14 cellular contexts compared by ENCODE assay signal in the genomic region with DNA sequence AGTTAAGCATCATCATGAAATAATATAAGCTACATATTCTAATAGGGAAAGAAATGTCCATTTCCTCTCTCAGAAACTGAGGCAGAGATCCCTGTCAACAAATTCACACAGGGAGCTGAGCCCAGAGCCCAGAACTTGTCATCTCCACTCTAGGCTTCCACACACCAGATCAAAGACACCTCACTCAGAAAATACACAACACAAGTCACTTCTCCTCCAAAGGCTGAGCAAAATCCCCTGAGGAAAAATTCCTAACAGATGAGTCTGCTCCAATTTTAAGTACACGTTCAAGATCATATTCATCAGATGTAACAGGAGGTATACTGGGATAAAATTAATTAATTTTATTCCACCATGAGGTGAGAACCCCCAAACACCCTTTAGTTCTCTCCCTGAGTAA.
A peak's percentile ranks its signal among the peaks of the same experiment; 100 is the strongest.
DNase-seq lines count a peak whose midpoint lies in the region; ATAC-seq and TF ChIP-seq lines count a peak whose summit lies in the region.
"Had no signal": no experiment of that assay in that cellular context is flagged by ENCODE, and none has a peak within 500 bp of the region (broad histone marks: within the 10 kb centered on the region; RNA-seq: fewer than 3 reads in every experiment).

No MANE protein-coding gene starts in this region.

- peaks cover 17% of the 10 kb centered on the region for H3F3A ChIP-seq in PC-3 (ENCODE audit: low read length, unreplicated experiment)

- H3K36me3 Mint-ChIP-seq in activated T-helper 2 cell treated with anti-CD3 and anti-CD28 coated beads, Interferon-gamma antibody, Interleukin-2, Interleukin-4, amounts not matched to agents 10 μg/mL and 5 μg/mL and 100 μg/mL, durations not matched to agents 14 hours and 24 hours and 36 hours (ENCODE audit: low read depth) = no peaks in the 10 kb centered on the region

- peak overlapping the region; percentile 28 for H3K9ac ChIP-seq in PC-3 (ENCODE audit: low read length)

- no peaks in the 10 kb centered on the region for H3K79me2 ChIP-seq in PC-3 (ENCODE audit: low read length)

- H3K27ac ChIP-seq in PC-3 (ENCODE audit: low read length) = peak overlapping the region; percentile 86
- H3K27ac ChIP-seq: body of pancreas, HL-60, VCaP had no signal

- POLR2A ChIA-PET in PC-3 (lab: Charles Lee; ENCODE audit: unreplicated experiment) = interaction anchor here (0.6 kb wide), 1 partner anchor 112 kb away, joined by 6 read pairs; no protein-coding TSS in a partner anchor

- DNase-seq in COLO829 (ENCODE audit: low spot score) (peak; percentile 29), PC-3 (peak; percentile 99), dedifferentiated amniotic fluid mesenchymal stem cell (ENCODE audit: extremely low spot score) (peak; percentile 90), non-pigmented ciliary epithelial cell (ENCODE audit: low read depth) (peak; percentile 81), activated gamma-delta T cell treated with Interleukin-2 at 50 U/mL for 16 hours (no peak)
- no peak for DNase-seq in activated T-helper 2 cell treated with anti-CD3 and anti-CD28 coated beads, Interferon-gamma antibody, Interleukin-2, Interleukin-4, amounts not matched to agents 10 μg/mL and 5 μg/mL and 100 μg/mL, durations not matched to agents 14 hours and 24 hours and 36 hours (ENCODE audit: low spot score)
- DNase-seq: body of pancreas; NCI-H446 treated with DMSO at 0.1 percent for 48 hours; stimulated activated CD4-positive, alpha-beta T cell treated with anti-CD3 and anti-CD28 coated beads, Interleukin-4, amount 100 ng/mL, for 1 hour; stimulated activated naive CD8-positive, alpha-beta T cell treated with anti-CD3 and anti-CD28 coated beads, Interleukin-15, amount 100 ng/mL, for 72 hours had no signal

- ATAC-seq in PC-3 (peak; percentile 71), HG03460 (IDR thresholded peaks at IDR 0.05; ENCODE audit: unreplicated experiment) (no peak), HG03520 (IDR thresholded peaks at IDR 0.05; ENCODE audit: unreplicated experiment) (no peak)
- ATAC-seq: body of pancreas; stimulated activated naive CD8-positive, alpha-beta T cell treated with anti-CD3 and anti-CD28 coated beads, Interleukin-15, amount 100 ng/mL, for 72 hours had no signal

- no peak for TF ChIP-seq CTCF in PC-3 (conservative IDR thresholded peaks at IDR 0.05; ENCODE audit: low read depth, low read length)

- peaks cover 41% of the 10 kb centered on the region for H3K4me1 ChIP-seq in PC-3 (ENCODE audit: insufficient read depth, low read length)
- H3K4me1 ChIP-seq: body of pancreas had no signal

- no peaks in the 10 kb centered on the region for H3K9me3 ChIP-seq in PC-3 (ENCODE audit: low read length)
- H3K9me3 ChIP-seq: body of pancreas had no signal

- H3K4me2 ChIP-seq in PC-3 (ENCODE audit: low read length) = peak overlapping the region; percentile 67

- no peak overlapping the region for H3K27ac Mint-ChIP-seq in activated T-helper 2 cell treated with anti-CD3 and anti-CD28 coated beads, Interferon-gamma antibody, Interleukin-2, Interleukin-4, amounts not matched to agents 10 μg/mL and 5 μg/mL and 100 μg/mL, durations not matched to agents 14 hours and 24 hours and 36 hours
- H3K27ac Mint-ChIP-seq: stimulated activated naive CD8-positive, alpha-beta T cell treated with anti-CD3 and anti-CD28 coated beads, Interleukin-15, amount 100 ng/mL, for 72 hours had no signal

- CTCF ChIA-PET in PC-3 (lab: Charles Lee) = interaction anchor here (0.6 kb wide), 1 partner anchor 1645 kb away, joined by 3 read pairs; no protein-coding TSS in a partner anchor

- peaks cover 8% of the 10 kb centered on the region for H3K4me1 Mint-ChIP-seq in activated T-helper 2 cell treated with anti-CD3 and anti-CD28 coated beads, Interferon-gamma antibody, Interleukin-2, Interleukin-4, amounts not matched to agents 10 μg/mL and 5 μg/mL and 100 μg/mL, durations not matched to agents 14 hours and 24 hours and 36 hours (ENCODE audit: low read depth)

- no peak overlapping the region for H2AFZ ChIP-seq in PC-3 (ENCODE audit: low read length)

- H3K4me3 Mint-ChIP-seq in activated T-helper 2 cell treated with anti-CD3 and anti-CD28 coated beads, Interferon-gamma antibody, Interleukin-2, Interleukin-4, amounts not matched to agents 10 μg/mL and 5 μg/mL and 100 μg/mL, durations not matched to agents 14 hours and 24 hours and 36 hours (ENCODE audit: low read depth) = no peak overlapping the region
- H3K4me3 Mint-ChIP-seq: stimulated activated naive CD8-positive, alpha-beta T cell treated with anti-CD3 and anti-CD28 coated beads, Interleukin-15, amount 100 ng/mL, for 72 hours had no signal

- H3K9me2 ChIP-seq in PC-3 (replicated peaks; ENCODE audit: low read length) = no peaks in the 10 kb centered on the region

- BruUV-seq in PC-3 (replicated peaks; lab: Mats Ljungman, UMichigan) = no TSS peak

- no peaks in the 10 kb centered on the region for H4K20me1 ChIP-seq in PC-3 (ENCODE audit: low read length)

- no peaks in the 10 kb centered on the region for H3K9me3 Mint-ChIP-seq in activated T-helper 2 cell treated with anti-CD3 and anti-CD28 coated beads, Interferon-gamma antibody, Interleukin-2, Interleukin-4, amounts not matched to agents 10 μg/mL and 5 μg/mL and 100 μg/mL, durations not matched to agents 14 hours and 24 hours and 36 hours
- H3K9me3 Mint-ChIP-seq: stimulated activated naive CD8-positive, alpha-beta T cell treated with anti-CD3 and anti-CD28 coated beads, Interleukin-15, amount 100 ng/mL, for 72 hours had no signal

- H3K36me3 ChIP-seq in PC-3 (ENCODE audit: low read depth, low read length) = peaks cover 13% of the 10 kb centered on the region

- intact Hi-C loops in PC-3 (cut with micrococcal nuclease) = loop anchor here (5.0 kb wide), 3 partner anchors 136 to 791 kb away; a partner anchor contains a TSS
- intact Hi-C loops in activated T-helper 2 cell treated with anti-CD3 and anti-CD28 coated beads, Interferon-gamma antibody, Interleukin-2, Interleukin-4, amounts not matched to agents 10 μg/mL and 5 μg/mL and 100 μg/mL, durations not matched to agents 14 hours and 24 hours and 36 hours (cut with micrococcal nuclease) = loop anchor here (10.0 kb wide), 1 partner anchor 152 kb away; no protein-coding TSS in a partner anchor

- H3K27me3 Mint-ChIP-seq in activated T-helper 2 cell treated with anti-CD3 and anti-CD28 coated beads, Interferon-gamma antibody, Interleukin-2, Interleukin-4, amounts not matched to agents 10 μg/mL and 5 μg/mL and 100 μg/mL, durations not matched to agents 14 hours and 24 hours and 36 hours (ENCODE audit: low read depth) = peaks cover 51% of the 10 kb centered on the region

- peak overlapping the region; percentile 39; the same call in 1 of the 2 replicates for H3K4me3 ChIP-seq in PC-3 (ENCODE audit: low read length)
- H3K4me3 ChIP-seq: body of pancreas had no signal

- H3K27me3 ChIP-seq in PC-3 (ENCODE audit: low read length) = no peaks in the 10 kb centered on the region
- H3K27me3 ChIP-seq: body of pancreas had no signal

Comparison
In these comparisons a context has a peak if more than half of its experiments do, and no peak if none do; other contexts are left out.
1. DNase-seq: peak in COLO829 (single experiment), PC-3 (single experiment), dedifferentiated amniotic fluid mesenchymal stem cell (single experiment) and non-pigmented ciliary epithelial cell (single experiment); none in activated T-helper 2 cell treated with anti-CD3 and anti-CD28 coated beads, Interferon-gamma antibody, Interleukin-2, Interleukin-4, amounts not matched to agents 10 μg/mL and 5 μg/mL and 100 μg/mL, durations not matched to agents 14 hours and 24 hours and 36 hours (single experiment) and activated gamma-delta T cell treated with Interleukin-2 at 50 U/mL for 16 hours (single experiment).